In the genomic region with DNA sequence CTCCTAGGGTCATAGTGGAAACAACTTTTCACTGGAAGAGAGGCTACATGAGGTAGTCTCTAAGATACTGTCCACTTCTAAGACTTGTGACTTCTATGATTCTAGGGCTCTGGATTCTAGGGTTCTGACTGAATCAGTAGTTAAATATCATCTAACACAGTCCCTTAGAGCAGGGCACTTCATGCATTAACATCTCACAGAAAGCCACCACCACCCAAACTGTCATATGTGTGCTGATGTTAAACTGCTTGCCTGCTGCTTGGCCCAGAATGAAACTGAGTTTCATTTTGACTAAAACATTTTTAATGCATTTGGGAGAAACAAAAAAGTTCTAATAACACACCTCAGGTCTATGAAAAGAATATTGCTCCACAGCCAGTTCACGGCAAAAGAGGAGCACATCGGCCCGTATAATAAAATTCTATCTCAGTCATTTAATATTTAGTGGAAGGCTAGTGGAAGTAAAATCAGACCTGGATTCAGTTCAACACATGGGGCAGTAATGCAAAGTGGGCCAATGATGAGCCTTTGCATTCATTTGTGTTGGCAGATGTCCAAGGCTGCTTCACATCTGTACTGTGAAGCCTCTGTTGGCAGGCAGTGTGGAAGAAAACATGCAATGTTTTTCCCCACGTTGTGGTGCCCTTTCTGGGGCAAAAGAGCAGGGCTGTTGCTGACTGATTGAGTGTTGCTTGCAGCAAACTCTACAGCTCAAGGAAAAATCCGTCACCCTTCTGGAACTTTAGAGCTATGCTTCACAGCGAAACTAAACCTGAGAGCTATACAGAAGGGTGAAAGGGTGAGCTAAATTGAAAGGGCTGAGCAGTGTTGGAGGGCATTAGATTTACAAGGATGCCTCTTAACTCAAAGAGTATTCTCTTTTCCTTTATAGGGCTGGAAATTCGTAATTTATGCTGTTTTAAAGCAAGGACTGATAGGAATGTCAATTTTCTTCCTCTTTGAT, we compare ENCODE assay signal across 8 cellular contexts. TPM values are rescaled to one million over a fixed set of nuclear protein-coding genes. Genes with fewer than 3 reads are reported as not detected.
DNase-seq lines count a peak whose midpoint lies in the region; ATAC-seq and TF ChIP-seq lines count a peak whose summit lies in the region.

No MANE protein-coding gene starts in this region.

- H3K27me3 Mint-ChIP-seq in brain, result peaks cover 8% of the 10 kb centered on the region

- H3K27ac Mint-ChIP-seq in brain, result peak overlapping the region; percentile 3 to 77 (median 53)

- peak overlapping the region in 3 of 5 experiments; percentile 4 to 35 (median 8) for H3K4me3 Mint-ChIP-seq in brain

- TF ChIP-seq CTCF in brain (conservative IDR thresholded peaks at IDR 0.05), result no peak

- H3K4me1 Mint-ChIP-seq in brain, result peaks cover 26% of the 10 kb centered on the region

- H3K9me3 Mint-ChIP-seq in brain, result peaks cover 0 to 6% (median 0%) of the 10 kb centered on the region in 5 experiments

- ATAC-seq in GM19397 (IDR thresholded peaks at IDR 0.05; ENCODE audit: unreplicated experiment), result no peak

- DNase-seq in NCI-H2107 treated with DMSO at 0.1 percent for 48 hours (lab: John Stamatoyannopoulos, UW; ENCODE audit: unreplicated experiment), result peak; percentile 29
- DNase-seq in NCI-H2107 (lab: John Stamatoyannopoulos, UW), result no peak
- peak; percentile 49 for DNase-seq in NCI-H128 (lab: John Stamatoyannopoulos, UW; ENCODE audit: unreplicated experiment)
- peak; percentile 89 for DNase-seq in putamen (ENCODE audit: low spot score)
- DNase-seq in NCI-H1930 (lab: John Stamatoyannopoulos, UW), result no peak
- no peak for DNase-seq in cerebellar cortex (ENCODE audit: low spot score)

- no peaks in the 10 kb centered on the region for H3K36me3 Mint-ChIP-seq in brain

RNA-seq across cellular contexts. Expression of gene AUTS2, which starts 33.5 kb away (rescaled TPM):
- 59.9 TPM for polyA plus RNA-seq in brain (ENCODE audit: insufficient read depth, low read depth, low replicate concordance)

Comparison
In these comparisons a context has a peak if more than half of its experiments do, and no peak if none do; other contexts are left out.
1. DNase-seq: peak in NCI-H2107 treated with DMSO at 0.1 percent for 48 hours (single experiment), NCI-H128 (single experiment) and putamen (single experiment); none in NCI-H2107 (single experiment), NCI-H1930 (0 of 2) and cerebellar cortex (single experiment).